In the genomic region with DNA sequence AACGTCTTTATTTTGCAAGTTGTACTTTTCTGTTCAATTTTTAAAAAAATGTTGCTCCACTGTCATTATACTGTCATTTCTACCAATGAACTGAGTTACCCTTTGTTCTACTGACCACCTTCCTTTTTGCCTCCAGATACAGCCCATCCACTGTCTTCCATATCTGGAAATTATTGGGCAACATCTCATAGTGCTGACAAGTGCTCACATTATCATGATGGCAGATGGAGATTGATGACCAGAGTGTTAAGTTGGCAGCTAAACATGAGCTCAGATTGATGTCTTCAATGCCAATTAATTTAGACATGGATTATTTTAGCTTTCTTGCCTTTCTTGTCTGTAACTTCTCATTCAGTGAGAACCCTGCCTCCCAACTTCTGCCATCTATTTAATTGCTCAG, we compare ENCODE assay signal across 25 cellular contexts.
"Had no signal": no experiment of that assay in that cellular context is flagged by ENCODE, and none has a peak within 500 bp of the region (broad histone marks: within the 10 kb centered on the region; RNA-seq: fewer than 3 reads in every experiment).

No MANE protein-coding gene starts in this region.

- H3K9me3 ChIP-seq: esophagus squamous epithelium, right lobe of liver, stomach, thyroid gland had no signal

- H3K4me1 ChIP-seq: neural progenitor cell, parathyroid adenoma, right lobe of liver, thyroid gland had no signal

- H3K4me3 ChIP-seq: esophagus squamous epithelium, heart right ventricle, lung, neural progenitor cell, right lobe of liver, stomach, thyroid gland had no signal

- H3K79me2 ChIP-seq: parathyroid adenoma had no signal

- H3K4me2 ChIP-seq: neural progenitor cell had no signal

- H3K36me3 ChIP-seq: esophagus squamous epithelium, heart right ventricle, neural progenitor cell, right lobe of liver, stomach, thyroid gland had no signal

- H3K9ac ChIP-seq: neural progenitor cell, parathyroid adenoma had no signal

- H3K27me3 ChIP-seq: esophagus squamous epithelium, heart right ventricle, neural progenitor cell, right lobe of liver, stomach, thyroid gland had no signal

- ATAC-seq: effector memory CD8-positive, alpha-beta T cell; heart right ventricle; left colon; natural killer cell treated with Interleukin-12 subunit alpha and Interleukin-12 subunit beta and Interleukin-15 and Interleukin-18, amount 100 ng/mL, for 72 hours; right lobe of liver had no signal

- H3K27ac ChIP-seq: esophagus squamous epithelium, heart right ventricle, neural progenitor cell, parathyroid adenoma, right lobe of liver, stomach, thyroid gland had no signal

- H2AFZ ChIP-seq: neural progenitor cell, parathyroid adenoma had no signal

- DNase-seq: cortex of kidney; effector memory CD8-positive, alpha-beta T cell; erythroblast; esophagus squamous epithelium; foreskin melanocyte; glutamatergic neuron; heart right ventricle; hippocampal formation; kidney glomerular epithelial cell; left colon; right lobe of liver; small intestine; stimulated activated CD4-positive, alpha-beta T cell treated with anti-CD3 and anti-CD28 coated beads, Interleukin-1b, Interleukin-23, amount 100 ng/mL, for 48 hours; stimulated activated CD4-positive, alpha-beta T cell treated with anti-CD3 and anti-CD28 coated beads, Interleukin-4, amount 100 ng/mL, for 1 hour; stimulated activated CD8-positive, alpha-beta memory T cell treated with anti-CD3 and anti-CD28 coated beads, Interleukin-4, amount 100 ng/mL, for 48 hours; stimulated activated naive CD4-positive, alpha-beta T cell; stomach; thyroid gland; trophoblast cell had no signal

- FAIRE-seq: endometrium, islet of Langerhans, small intestine had no signal
